Comparison of ENCODE assay signal across 1 cellular context in the genomic region with DNA sequence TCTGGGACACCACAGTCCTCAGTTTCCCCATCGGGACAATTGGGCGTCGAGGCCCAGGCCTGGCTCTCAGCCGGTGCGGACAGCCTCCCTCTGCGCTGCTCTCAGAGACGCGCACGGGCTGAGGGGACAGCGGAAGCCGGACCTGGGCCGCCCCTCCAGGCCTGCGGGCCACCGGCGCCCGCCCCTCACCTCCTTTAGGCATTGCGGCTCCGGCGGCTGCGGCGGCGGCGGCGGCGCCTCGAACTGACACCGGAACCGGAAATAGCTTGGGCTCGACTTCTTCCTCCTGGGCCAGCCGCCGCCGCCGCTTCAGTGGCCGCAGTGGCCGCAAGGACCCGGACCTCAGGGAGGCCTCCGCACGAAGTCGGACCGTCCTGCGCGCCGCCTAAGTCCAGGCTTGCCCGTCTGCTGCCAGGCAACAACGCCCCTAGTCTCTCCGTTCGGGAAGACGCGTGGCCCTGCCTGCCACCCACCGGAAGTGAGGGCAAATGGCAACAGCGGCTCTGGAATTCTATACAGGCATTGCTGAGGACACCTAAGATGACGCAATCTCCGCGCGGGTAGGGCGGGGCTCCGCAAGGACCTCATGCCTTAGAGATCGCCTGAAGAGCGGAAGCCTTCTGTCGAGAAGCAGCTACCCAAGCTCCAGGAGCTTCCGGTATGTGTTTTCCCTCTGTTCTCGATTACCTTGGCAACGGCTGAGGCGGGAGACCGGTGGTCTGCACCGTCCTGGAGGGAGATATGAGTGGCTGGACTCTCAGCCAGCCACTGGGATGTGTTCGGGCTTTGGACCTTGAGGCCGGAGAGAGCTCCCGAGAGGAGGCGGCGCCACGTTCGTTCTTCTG.
TF ChIP-seq lines count a peak whose summit lies in the region.

Gene BUD31, plus strand, starts transcription at position 623 of the 845 bp plus-strand sequence. CDS start 2,124 bp downstream, outside the sequence.
A gene with protein sequence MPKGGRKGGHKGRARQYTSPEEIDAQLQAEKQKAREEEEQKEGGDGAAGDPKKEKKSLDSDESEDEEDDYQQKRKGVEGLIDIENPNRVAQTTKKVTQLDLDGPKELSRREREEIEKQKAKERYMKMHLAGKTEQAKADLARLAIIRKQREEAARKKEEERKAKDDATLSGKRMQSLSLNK (minus strand): TSS at position 251 of the 845 bp plus-strand sequence. CDS start 49 bp downstream, at position 202.

TF ChIP-seq in K562, 482 proteins besides CTCF, POLR2A, EP300 and RAD21 (continued from another document and continues in another):
- TF ChIP-seq RBM39 (optimal IDR thresholded peaks at IDR 0.05; ENCODE audit: low read depth, low read length), result peak; percentile 46
- TF ChIP-seq BCOR (IDR thresholded peaks at IDR 0.05), result peak; percentile 67
- TF ChIP-seq PYGO2 (tag; IDR thresholded peaks at IDR 0.05), result peak; percentile 69; the same call in 1 of the 2 replicates
- TF ChIP-seq HES1 (IDR thresholded peaks at IDR 0.05; ENCODE audit: low read depth), result no peak
- TF ChIP-seq HCFC1 (IDR thresholded peaks at IDR 0.05; ENCODE audit: low read depth, low read length), result peak; percentile 67
- TF ChIP-seq EHMT2 (IDR thresholded peaks at IDR 0.05), result no peak
- peak; percentile 11; the same call in 1 of the 2 replicates for TF ChIP-seq MECOM (CRISPR knock-in tag; IDR thresholded peaks at IDR 0.05)
- no peak for TF ChIP-seq CBX2 (IDR thresholded peaks at IDR 0.05; ENCODE audit: insufficient read depth, low read length, poor library complexity, severe bottlenecking)
- TF ChIP-seq DLX4 (CRISPR knock-in tag; IDR thresholded peaks at IDR 0.05), result no peak
- TF ChIP-seq, protein P1, sequence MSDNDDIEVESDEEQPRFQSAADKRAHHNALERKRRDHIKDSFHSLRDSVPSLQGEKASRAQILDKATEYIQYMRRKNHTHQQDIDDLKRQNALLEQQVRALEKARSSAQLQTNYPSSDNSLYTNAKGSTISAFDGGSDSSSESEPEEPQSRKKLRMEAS (CRISPR knock-in tag; IDR thresholded peaks at IDR 0.05), result peak; percentile 81
- no peak for TF ChIP-seq FOXA3 (CRISPR knock-in tag; conservative IDR thresholded peaks at IDR 0.05 in 1 of 2, IDR thresholded peaks at IDR 0.05 in 1 of 2)
- TF ChIP-seq ATF1 (CRISPR knock-in tag; IDR thresholded peaks at IDR 0.05), result no peak
- TF ChIP-seq ATF1 (tag; IDR thresholded peaks at IDR 0.05), result peak; percentile 96
- no peak for TF ChIP-seq ZNF134 (CRISPR knock-in tag; conservative IDR thresholded peaks at IDR 0.05)
- no peak for TF ChIP-seq ZC3H11A (IDR thresholded peaks at IDR 0.05; ENCODE audit: low read depth, low read length)
- TF ChIP-seq, protein P2, sequence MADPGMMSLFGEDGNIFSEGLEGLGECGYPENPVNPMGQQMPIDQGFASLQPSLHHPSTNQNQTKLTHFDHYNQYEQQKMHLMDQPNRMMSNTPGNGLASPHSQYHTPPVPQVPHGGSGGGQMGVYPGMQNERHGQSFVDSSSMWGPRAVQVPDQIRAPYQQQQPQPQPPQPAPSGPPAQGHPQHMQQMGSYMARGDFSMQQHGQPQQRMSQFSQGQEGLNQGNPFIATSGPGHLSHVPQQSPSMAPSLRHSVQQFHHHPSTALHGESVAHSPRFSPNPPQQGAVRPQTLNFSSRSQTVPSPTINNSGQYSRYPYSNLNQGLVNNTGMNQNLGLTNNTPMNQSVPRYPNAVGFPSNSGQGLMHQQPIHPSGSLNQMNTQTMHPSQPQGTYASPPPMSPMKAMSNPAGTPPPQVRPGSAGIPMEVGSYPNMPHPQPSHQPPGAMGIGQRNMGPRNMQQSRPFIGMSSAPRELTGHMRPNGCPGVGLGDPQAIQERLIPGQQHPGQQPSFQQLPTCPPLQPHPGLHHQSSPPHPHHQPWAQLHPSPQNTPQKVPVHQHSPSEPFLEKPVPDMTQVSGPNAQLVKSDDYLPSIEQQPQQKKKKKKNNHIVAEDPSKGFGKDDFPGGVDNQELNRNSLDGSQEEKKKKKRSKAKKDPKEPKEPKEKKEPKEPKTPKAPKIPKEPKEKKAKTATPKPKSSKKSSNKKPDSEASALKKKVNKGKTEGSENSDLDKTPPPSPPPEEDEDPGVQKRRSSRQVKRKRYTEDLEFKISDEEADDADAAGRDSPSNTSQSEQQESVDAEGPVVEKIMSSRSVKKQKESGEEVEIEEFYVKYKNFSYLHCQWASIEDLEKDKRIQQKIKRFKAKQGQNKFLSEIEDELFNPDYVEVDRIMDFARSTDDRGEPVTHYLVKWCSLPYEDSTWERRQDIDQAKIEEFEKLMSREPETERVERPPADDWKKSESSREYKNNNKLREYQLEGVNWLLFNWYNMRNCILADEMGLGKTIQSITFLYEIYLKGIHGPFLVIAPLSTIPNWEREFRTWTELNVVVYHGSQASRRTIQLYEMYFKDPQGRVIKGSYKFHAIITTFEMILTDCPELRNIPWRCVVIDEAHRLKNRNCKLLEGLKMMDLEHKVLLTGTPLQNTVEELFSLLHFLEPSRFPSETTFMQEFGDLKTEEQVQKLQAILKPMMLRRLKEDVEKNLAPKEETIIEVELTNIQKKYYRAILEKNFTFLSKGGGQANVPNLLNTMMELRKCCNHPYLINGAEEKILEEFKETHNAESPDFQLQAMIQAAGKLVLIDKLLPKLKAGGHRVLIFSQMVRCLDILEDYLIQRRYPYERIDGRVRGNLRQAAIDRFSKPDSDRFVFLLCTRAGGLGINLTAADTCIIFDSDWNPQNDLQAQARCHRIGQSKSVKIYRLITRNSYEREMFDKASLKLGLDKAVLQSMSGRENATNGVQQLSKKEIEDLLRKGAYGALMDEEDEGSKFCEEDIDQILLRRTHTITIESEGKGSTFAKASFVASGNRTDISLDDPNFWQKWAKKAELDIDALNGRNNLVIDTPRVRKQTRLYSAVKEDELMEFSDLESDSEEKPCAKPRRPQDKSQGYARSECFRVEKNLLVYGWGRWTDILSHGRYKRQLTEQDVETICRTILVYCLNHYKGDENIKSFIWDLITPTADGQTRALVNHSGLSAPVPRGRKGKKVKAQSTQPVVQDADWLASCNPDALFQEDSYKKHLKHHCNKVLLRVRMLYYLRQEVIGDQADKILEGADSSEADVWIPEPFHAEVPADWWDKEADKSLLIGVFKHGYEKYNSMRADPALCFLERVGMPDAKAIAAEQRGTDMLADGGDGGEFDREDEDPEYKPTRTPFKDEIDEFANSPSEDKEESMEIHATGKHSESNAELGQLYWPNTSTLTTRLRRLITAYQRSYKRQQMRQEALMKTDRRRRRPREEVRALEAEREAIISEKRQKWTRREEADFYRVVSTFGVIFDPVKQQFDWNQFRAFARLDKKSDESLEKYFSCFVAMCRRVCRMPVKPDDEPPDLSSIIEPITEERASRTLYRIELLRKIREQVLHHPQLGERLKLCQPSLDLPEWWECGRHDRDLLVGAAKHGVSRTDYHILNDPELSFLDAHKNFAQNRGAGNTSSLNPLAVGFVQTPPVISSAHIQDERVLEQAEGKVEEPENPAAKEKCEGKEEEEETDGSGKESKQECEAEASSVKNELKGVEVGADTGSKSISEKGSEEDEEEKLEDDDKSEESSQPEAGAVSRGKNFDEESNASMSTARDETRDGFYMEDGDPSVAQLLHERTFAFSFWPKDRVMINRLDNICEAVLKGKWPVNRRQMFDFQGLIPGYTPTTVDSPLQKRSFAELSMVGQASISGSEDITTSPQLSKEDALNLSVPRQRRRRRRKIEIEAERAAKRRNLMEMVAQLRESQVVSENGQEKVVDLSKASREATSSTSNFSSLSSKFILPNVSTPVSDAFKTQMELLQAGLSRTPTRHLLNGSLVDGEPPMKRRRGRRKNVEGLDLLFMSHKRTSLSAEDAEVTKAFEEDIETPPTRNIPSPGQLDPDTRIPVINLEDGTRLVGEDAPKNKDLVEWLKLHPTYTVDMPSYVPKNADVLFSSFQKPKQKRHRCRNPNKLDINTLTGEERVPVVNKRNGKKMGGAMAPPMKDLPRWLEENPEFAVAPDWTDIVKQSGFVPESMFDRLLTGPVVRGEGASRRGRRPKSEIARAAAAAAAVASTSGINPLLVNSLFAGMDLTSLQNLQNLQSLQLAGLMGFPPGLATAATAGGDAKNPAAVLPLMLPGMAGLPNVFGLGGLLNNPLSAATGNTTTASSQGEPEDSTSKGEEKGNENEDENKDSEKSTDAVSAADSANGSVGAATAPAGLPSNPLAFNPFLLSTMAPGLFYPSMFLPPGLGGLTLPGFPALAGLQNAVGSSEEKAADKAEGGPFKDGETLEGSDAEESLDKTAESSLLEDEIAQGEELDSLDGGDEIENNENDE (IDR thresholded peaks at IDR 0.05; ENCODE audit: low read depth, low read length), result no peak
- peak; percentile 92 for TF ChIP-seq POLR2B (IDR thresholded peaks at IDR 0.05; ENCODE audit: low read depth, partially characterized antibody)
- TF ChIP-seq TSC22D4 (tag; IDR thresholded peaks at IDR 0.05), result no peak
- peak; percentile 92 for TF ChIP-seq KLF6 (CRISPR knock-in tag; IDR thresholded peaks at IDR 0.05; ENCODE audit: borderline replicate concordance)
- TF ChIP-seq ELF2 (CRISPR knock-in tag; IDR thresholded peaks at IDR 0.05), result peak; percentile 87
- TF ChIP-seq FOS (IDR thresholded peaks at IDR 0.05; ENCODE audit: extremely low read depth, insufficient read length), result no peak
- TF ChIP-seq ELK1 (CRISPR knock-in tag; IDR thresholded peaks at IDR 0.05), result no peak
- no peak for TF ChIP-seq RBM34 (IDR thresholded peaks at IDR 0.05; ENCODE audit: borderline replicate concordance, insufficient read depth, low read length)
- no peak for TF ChIP-seq PHB2 (IDR thresholded peaks at IDR 0.05; ENCODE audit: low read depth)
- no peak for TF ChIP-seq SRSF1 (IDR thresholded peaks at IDR 0.05; ENCODE audit: low read depth, low read length)
- TF ChIP-seq CEBPZ (IDR thresholded peaks at IDR 0.05; ENCODE audit: borderline replicate concordance, low read depth, low read length), result no peak
- TF ChIP-seq ZNF444 (CRISPR knock-in tag; IDR thresholded peaks at IDR 0.05), result no peak
- peak; percentile 78 for TF ChIP-seq SMAD3 (CRISPR knock-in tag; conservative IDR thresholded peaks at IDR 0.05)
- no peak for TF ChIP-seq POLR3G (IDR thresholded peaks at IDR 0.05; ENCODE audit: extremely low read depth, insufficient read length, insufficient replicate concordance)
- TF ChIP-seq CEBPB (tag; IDR thresholded peaks at IDR 0.05), result peak; percentile 100
- TF ChIP-seq NFE2 (IDR thresholded peaks at IDR 0.05; ENCODE audit: low read depth), result peak; percentile 100
- no peak for TF ChIP-seq ZNF224 (CRISPR knock-in tag; IDR thresholded peaks at IDR 0.05)
- TF ChIP-seq PHF20 (IDR thresholded peaks at IDR 0.05; ENCODE audit: partially characterized antibody), result peak; percentile 81
- TF ChIP-seq ZFP30 (CRISPR knock-in tag; IDR thresholded peaks at IDR 0.05; ENCODE audit: borderline replicate concordance), result no peak
